27 cellular contexts compared by ENCODE assay signal in the genomic region with DNA sequence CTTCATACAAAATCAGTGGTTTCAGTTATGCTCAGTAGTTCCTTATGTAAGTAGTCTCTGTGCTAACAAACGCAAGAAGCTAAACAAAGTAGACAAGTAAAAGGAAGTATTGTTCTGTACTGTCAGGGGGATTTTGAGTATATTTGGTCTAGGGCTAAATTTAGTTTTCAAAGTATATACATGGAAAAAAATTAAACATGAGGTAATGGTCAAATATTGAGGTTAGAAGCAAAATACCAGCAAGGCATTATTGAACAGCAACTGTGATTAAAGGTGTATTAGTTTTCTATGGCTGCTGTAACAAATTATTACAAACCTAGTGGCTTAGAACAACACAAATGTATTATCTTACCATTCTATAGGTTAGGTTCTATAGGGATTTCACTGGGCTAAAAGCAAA. TPM values are rescaled to one million over a fixed set of nuclear protein-coding genes. Genes with fewer than 3 reads are reported as not detected.
DNase-seq lines count a peak whose midpoint lies in the region; ATAC-seq, FAIRE-seq and TF ChIP-seq lines count a peak whose summit lies in the region.
"Had no signal": no experiment of that assay in that cellular context is flagged by ENCODE, and none has a peak within 500 bp of the region (broad histone marks: within the 10 kb centered on the region; RNA-seq: fewer than 3 reads in every experiment).

No MANE protein-coding gene starts in this region.

- peaks cover 51% of the 10 kb centered on the region for H3K4me1 ChIP-seq in CD4-positive, CD25-positive, alpha-beta regulatory T cell (ENCODE audit: control insufficient read depth, insufficient read depth, low read length, poor library complexity, severe bottlenecking)
- H3K4me1 ChIP-seq in HepG2 (ENCODE audit: insufficient read depth, low read length) (no peaks in the 10 kb centered on the region), mesenchymal stem cell (ENCODE audit: control insufficient read depth, insufficient read depth, low read depth, low read length) (no peaks in the 10 kb centered on the region)
- H3K4me1 ChIP-seq: body of pancreas, psoas muscle had no signal

- TF ChIP-seq CTCF in HepG2 (CRISPR knock-in tag; IDR thresholded peaks at IDR 0.05), result no peak

- CTCF ChIA-PET in HepG2 (lab: Yijun Ruan, JAX; ENCODE audit: low intra/inter-chr PET ratio, low total read pairs), result no interaction called here

- H4K20me1 ChIP-seq in HepG2 (ENCODE audit: insufficient read depth, low read length), result no peaks in the 10 kb centered on the region

- H2AFZ ChIP-seq in HepG2 (ENCODE audit: low read length), result no peak overlapping the region
- H2AFZ ChIP-seq in mesenchymal stem cell (ENCODE audit: low read depth, low read length), result no peak overlapping the region

- H2BK12ac ChIP-seq in mesenchymal stem cell (ENCODE audit: low read length in 2 of 2), result no peak overlapping the region

- TF ChIP-seq EP300 in HepG2 (IDR thresholded peaks at IDR 0.05; ENCODE audit: low read depth in 2 of 2, low read length in 2 of 2), result no peak
- TF ChIP-seq EP300 in HepG2 (CRISPR knock-in tag; IDR thresholded peaks at IDR 0.05; ENCODE audit: borderline replicate concordance), result no peak

- H2AK5ac ChIP-seq in mesenchymal stem cell (ENCODE audit: low read length, severe bottlenecking), result no peak overlapping the region

- H3K4ac ChIP-seq in mesenchymal stem cell (ENCODE audit: low read depth in 1 of 2, low read length in 2 of 2), result no peak overlapping the region

- peak overlapping the region in 1 of 3 donors; percentile 70 for H3K27ac Mint-ChIP-seq in CD4-positive, CD25-positive, alpha-beta regulatory T cell
- H3K27ac Mint-ChIP-seq: mesothelial cell of epicardium had no signal

- WGBS in HepG2 (ENCODE audit: low lambda C conversion rate), result 3% methylated on average over 1 of the region's 1 CpG
- WGBS in mesenchymal stem cell, result 100% methylated on average over 1 of the region's 1 CpG

- no peak for TF ChIP-seq POLR2A in HepG2 (IDR thresholded peaks at IDR 0.05; ENCODE audit: insufficient read depth in 1 of 2, low read depth in 2 of 2, low read length in 2 of 2)
- TF ChIP-seq POLR2A in erythroblast (IDR thresholded peaks at IDR 0.05; ENCODE audit: low read length), result no peak

- no peak overlapping the region for H3K14ac ChIP-seq in mesenchymal stem cell (ENCODE audit: low read length in 2 of 2)

- no peak overlapping the region for H4K8ac ChIP-seq in mesenchymal stem cell (ENCODE audit: low read length)

- H3K4me1 Mint-ChIP-seq in CD4-positive, CD25-positive, alpha-beta regulatory T cell, result peaks cover 49 to 88% (median 74%) of the 10 kb centered on the region in 4 donors

- FAIRE-seq in GM18507 (lab: Jason Lieb, UNC), result peak; percentile 41
- no peak for FAIRE-seq in HepG2 (lab: Jason Lieb, UNC)
- FAIRE-seq: H1 had no signal

- H3K36me3 ChIP-seq in CD4-positive, CD25-positive, alpha-beta regulatory T cell (ENCODE audit: control insufficient read depth, insufficient read depth, low read length), result peaks cover 44% of the 10 kb centered on the region
- no peaks in the 10 kb centered on the region for H3K36me3 ChIP-seq in HepG2 (replicated peaks in 1 of 2; ENCODE audit: control insufficient read depth in 1 of 2, insufficient read depth in 2 of 2, low read length in 2 of 2)
- no peaks in the 10 kb centered on the region for H3K36me3 ChIP-seq in mesenchymal stem cell (ENCODE audit: control insufficient read depth in 1 of 2, insufficient read depth in 2 of 2, low read depth in 1 of 2, low read length in 2 of 2)
- H3K36me3 ChIP-seq: stomach had no signal

- peaks cover 0 to 1% (median 0%) of the 10 kb centered on the region in 7 donors for H3K9me3 Mint-ChIP-seq in CD4-positive, CD25-positive, alpha-beta regulatory T cell
- H3K9me3 Mint-ChIP-seq: neural crest cell had no signal

- H3K27me3 Mint-ChIP-seq in CD4-positive, CD25-positive, alpha-beta regulatory T cell, result no peaks in the 10 kb centered on the region
- H3K27me3 Mint-ChIP-seq: activated naive CD8-positive, alpha-beta T cell had no signal

- peak overlapping the region; percentile 23 for H3K27ac ChIP-seq in CD4-positive, CD25-positive, alpha-beta regulatory T cell (ENCODE audit: insufficient read depth, low read length, poor library complexity, severe bottlenecking)
- H3K27ac ChIP-seq in HepG2 (ENCODE audit: extremely low read length, insufficient read depth, low read length) (no peak overlapping the region), mesenchymal stem cell (ENCODE audit: low read length, poor library complexity, severe bottlenecking) (no peak overlapping the region)
- H3K27ac ChIP-seq: body of pancreas, psoas muscle, stomach had no signal

- intact Hi-C loops in HepG2 (cut with micrococcal nuclease; ENCODE audit: unreplicated experiment), result no loop called here

- peak overlapping the region; percentile 15 for H3K4me3 ChIP-seq in CD4-positive, CD25-positive, alpha-beta regulatory T cell (ENCODE audit: low read depth, low read length)
- H3K4me3 ChIP-seq in HepG2 (replicated peaks in 1 of 3; ENCODE audit: insufficient read depth in 1 of 3, low read depth in 2 of 3, low read length in 3 of 3) (no peak overlapping the region), mesenchymal stem cell (ENCODE audit: insufficient read depth in 1 of 2, low read depth in 1 of 2, low read length in 2 of 2) (no peak overlapping the region)
- H3K4me3 ChIP-seq: body of pancreas, psoas muscle, stomach had no signal

- H2BK15ac ChIP-seq in mesenchymal stem cell (ENCODE audit: low read depth, poor library complexity, severe bottlenecking), result no peak overlapping the region

- H2BK120ac ChIP-seq in mesenchymal stem cell (ENCODE audit: low read depth, low read length), result no peak overlapping the region

- H3K9ac ChIP-seq in HepG2 (ENCODE audit: insufficient read depth, low read depth, low read length) (no peak overlapping the region), mesenchymal stem cell (ENCODE audit: low read length) (no peak overlapping the region)

- DNase-seq in CD4-positive, CD25-positive, alpha-beta regulatory T cell, result no peak
- DNase-seq in GM18507 (ENCODE audit: extremely low spot score, insufficient read length, low read depth) (no peak), HepG2 (ENCODE audit: low spot score) (peak; percentile 3), mesenchymal stem cell (no peak), erythroblast (lab: John Stamatoyannopoulos, UW) (no peak), NCI-H510A treated with DMSO at 0.1 percent for 48 hours (lab: John Stamatoyannopoulos, UW) (no peak), DMS53 treated with DMSO at 0.1 percent for 48 hours (lab: John Stamatoyannopoulos, UW; ENCODE audit: unreplicated experiment) (no peak)
- DNase-seq: activated CD4-positive, CD25-positive, alpha-beta regulatory T cell; activated CD8-positive, alpha-beta memory T cell treated with anti-CD3 and anti-CD28 coated beads for 24 hours; activated T-cell treated with anti-CD3 and anti-CD28 coated beads, Interleukin-2, amount 50 U/mL, for 48 hours; body of pancreas; COR-L47; NCI-H1105; NCI-H2029 treated with DMSO at 0.1 percent for 48 hours; NCI-H446; psoas muscle; stimulated activated CD4-positive, alpha-beta T cell treated with anti-CD3 and anti-CD28 coated beads, Interleukin-2, amount 100 ng/mL, for 24 hours; stomach; T-helper 9 cell; trophoblast cell had no signal

- H3K23ac ChIP-seq in mesenchymal stem cell (ENCODE audit: low read length in 2 of 2), result no peak overlapping the region

- H3K9me3 ChIP-seq in CD4-positive, CD25-positive, alpha-beta regulatory T cell (ENCODE audit: control insufficient read depth in 2 of 2, low read length in 2 of 2), result no peaks in the 10 kb centered on the region
- no peaks in the 10 kb centered on the region for H3K9me3 ChIP-seq in HepG2 (ENCODE audit: low read length)
- no peaks in the 10 kb centered on the region for H3K9me3 ChIP-seq in mesenchymal stem cell (ENCODE audit: control insufficient read depth, low read length)
- H3K9me3 ChIP-seq: body of pancreas, psoas muscle, stomach had no signal

- no peaks in the 10 kb centered on the region for H3K79me2 ChIP-seq in HepG2 (ENCODE audit: insufficient read depth, low read length)

- H2BK5ac ChIP-seq in mesenchymal stem cell (ENCODE audit: low read depth, low read length, poor library complexity, severe bottlenecking), result no peak overlapping the region

- no peak overlapping the region for H3K18ac ChIP-seq in mesenchymal stem cell (ENCODE audit: low read depth in 1 of 2, low read length in 2 of 2)

- H3K4me3 Mint-ChIP-seq in CD4-positive, CD25-positive, alpha-beta regulatory T cell, result peak overlapping the region in 1 of 4 donors; percentile 1
- H3K4me3 Mint-ChIP-seq: activated naive CD8-positive, alpha-beta T cell; mesothelial cell of epicardium; neural crest cell had no signal

- POLR2A ChIA-PET in HepG2 (lab: Yijun Ruan, JAX), result no interaction called here

- in situ Hi-C loops in HepG2 (cut with HindIII; ENCODE audit: extremely low pct_ligation_motif_present, low pct_unique_long_range_greater_than_20kb), result no loop called here

- TF ChIP-seq RAD21 in HepG2 (CRISPR knock-in tag; IDR thresholded peaks at IDR 0.05), result no peak

- H3K4me2 ChIP-seq in HepG2 (ENCODE audit: low read depth, low read length) (no peak overlapping the region), mesenchymal stem cell (ENCODE audit: low read length, poor library complexity, severe bottlenecking) (no peak overlapping the region)

- no peaks in the 10 kb centered on the region for H3K79me1 ChIP-seq in mesenchymal stem cell (replicated peaks; ENCODE audit: low read length, poor library complexity, severe bottlenecking)

- BruUV-seq in HepG2 (replicated peaks; lab: Mats Ljungman, UMichigan), result no TSS peak

- peaks cover 45% of the 10 kb centered on the region for H3K36me3 Mint-ChIP-seq in CD4-positive, CD25-positive, alpha-beta regulatory T cell
- H3K36me3 Mint-ChIP-seq: mesothelial cell of epicardium had no signal

- no peak overlapping the region for H4K91ac ChIP-seq in mesenchymal stem cell (ENCODE audit: low read length)

- no peaks in the 10 kb centered on the region for H3K27me3 ChIP-seq in CD4-positive, CD25-positive, alpha-beta regulatory T cell (ENCODE audit: control insufficient read depth, insufficient read depth, low read length)
- H3K27me3 ChIP-seq in HepG2 (ENCODE audit: control insufficient read depth in 1 of 2, insufficient read depth in 2 of 2, low read length in 2 of 2), result peaks cover 0 to 6% of the 10 kb centered on the region in 2 experiments; a peak in 1 of 5 replicates
- H3K27me3 ChIP-seq in mesenchymal stem cell (ENCODE audit: control insufficient read depth in 1 of 2, insufficient read depth in 1 of 2, low read length in 2 of 2), result no peaks in the 10 kb centered on the region
- H3K27me3 ChIP-seq: body of pancreas, stomach had no signal

- ATAC-seq in CD4-positive, CD25-positive, alpha-beta regulatory T cell (ENCODE audit: low read depth in 2 of 2), result no peak
- ATAC-seq in HG03354 (IDR thresholded peaks at IDR 0.05; ENCODE audit: poor library complexity, severe bottlenecking, unreplicated experiment) (peak; percentile 51), HepG2 (no peak)
- ATAC-seq: body of pancreas, left lobe of liver, psoas muscle, SK-N-SH treated with all-trans-retinoic acid at 6 μM for 48 hours had no signal

RNA-seq across cellular contexts. Expression of gene GNG2, which starts 18.8 kb away (rescaled TPM):
- 252 TPM for total RNA-seq in CD4-positive, CD25-positive, alpha-beta regulatory T cell
- 100 to 1,000 TPM; 145 to 216 (median 195) TPM for polyA plus RNA-seq in CD4-positive, CD25-positive, alpha-beta regulatory T cell
- not detected in 2 replicates for total RNA-seq in HepG2 (2016; rRNA removed; fragmentation: Illumina TruSeq; extraction: Trizol)
- not detected in 2 replicates for total RNA-seq in HepG2 (2016; cell fraction: cytosol; rRNA removed; fragmentation: Illumina TruSeq; extraction: Trizol; ENCODE audit: low read depth)
- not detected in 2 replicates for total RNA-seq in HepG2 (2016; cell fraction: insoluble cytoplasmic fraction; rRNA removed; fragmentation: Illumina TruSeq; extraction: Trizol)
- total RNA-seq in HepG2 (2016; cell fraction: membrane; rRNA removed; fragmentation: Illumina TruSeq; extraction: Trizol), result not detected in 2 replicates
- total RNA-seq in HepG2 (2016; cell fraction: nucleus; rRNA removed; fragmentation: Illumina TruSeq; extraction: Trizol), result not detected in 2 replicates
- not detected in 2 replicates for polyA plus RNA-seq in HepG2 (2011; rRNA removed)
- not detected in 2 replicates for polyA plus RNA-seq in HepG2 (2011; cell fraction: cytosol; rRNA removed)
- not detected in 2 replicates for polyA plus RNA-seq in HepG2 (2011; cell fraction: nucleus; rRNA removed)
- polyA plus RNA-seq in HepG2 (2012), result not detected in 2 replicates
- not detected in 2 replicates for polyA plus RNA-seq in HepG2 (2016; cell fraction: cytosol; fragmentation: Illumina TruSeq; extraction: Trizol; ENCODE audit: low read depth)
- polyA plus RNA-seq in HepG2 (2016; cell fraction: insoluble cytoplasmic fraction; fragmentation: Illumina TruSeq; extraction: Trizol; ENCODE audit: low read depth), result not detected in 2 replicates
- polyA plus RNA-seq in HepG2 (2016; cell fraction: membrane; fragmentation: Illumina TruSeq; extraction: Trizol; ENCODE audit: low read depth), result not detected in 2 replicates
- not detected in 2 replicates for polyA plus RNA-seq in HepG2 (2016; cell fraction: nucleus; fragmentation: Illumina TruSeq; extraction: Trizol; ENCODE audit: insufficient read depth, low read depth)
- polyA minus RNA-seq in HepG2 (2011; rRNA and poly(A)+ RNA removed; ENCODE audit: low replicate concordance), result 0.42 TPM in 1 of 2 replicates, not detected in the other
- polyA minus RNA-seq in HepG2 (2011; cell fraction: cytosol; rRNA and poly(A)+ RNA removed), result not detected in 2 replicates
- polyA minus RNA-seq in HepG2 (2011; cell fraction: nucleus; rRNA and poly(A)+ RNA removed), result not detected in 2 replicates
- 57.8 TPM for polyA plus RNA-seq in mesenchymal stem cell (2013, experiment 1 of 2)
- 57.5 TPM for polyA plus RNA-seq in mesenchymal stem cell (2013, experiment 2 of 2)

Comparison
In these comparisons a context has a peak if more than half of its experiments do, and no peak if none do; other contexts are left out.
1. RNA of gene GNG2, which starts 18.8 kb away (total RNA-seq): 252 TPM in CD4-positive, CD25-positive, alpha-beta regulatory T cell (single experiment); not detected in HepG2; every median in the first group is over 100 times any median in the second.